9 cellular contexts compared by ENCODE assay signal in the genomic region with DNA sequence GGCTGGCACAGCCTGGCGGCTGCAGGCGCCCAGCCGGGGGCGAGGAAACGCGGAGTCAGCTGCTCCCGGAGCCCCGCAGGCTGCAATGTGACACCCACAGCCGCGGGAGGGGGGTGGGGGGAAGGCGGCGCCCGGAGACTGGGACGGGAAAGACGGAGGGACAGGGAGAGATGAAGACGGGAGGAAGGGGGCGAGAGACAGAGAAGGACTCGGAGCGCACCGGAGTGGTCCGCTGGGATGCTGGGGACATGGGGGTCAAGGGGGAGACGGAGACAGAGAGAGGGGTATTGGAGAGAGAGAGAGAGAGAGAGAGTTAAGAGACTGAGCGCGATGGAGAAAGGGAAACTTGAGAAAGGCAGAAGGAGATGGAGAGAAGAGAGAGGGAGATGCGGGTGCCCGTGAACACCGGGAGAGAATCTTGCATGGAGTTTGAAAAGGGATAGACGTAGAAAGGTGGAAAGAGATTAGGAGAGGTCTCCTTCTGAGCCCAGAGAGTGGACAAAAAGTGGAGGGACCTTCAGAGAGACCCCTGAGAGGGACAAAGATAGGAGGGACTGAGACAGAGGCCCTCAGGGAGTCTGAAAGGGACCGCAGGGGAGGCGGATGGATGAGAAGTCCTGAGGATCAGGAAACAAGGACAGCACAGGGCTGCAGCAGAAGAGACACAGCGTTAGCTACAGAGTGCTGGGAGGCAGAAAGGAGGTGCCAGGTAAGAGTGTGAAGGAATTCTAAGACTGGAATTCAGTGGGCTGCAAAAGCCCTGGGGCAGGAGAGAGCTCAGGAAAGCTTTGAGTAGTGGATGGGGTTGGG. TPM values are rescaled to one million over a fixed set of nuclear protein-coding genes. Genes with fewer than 3 reads are reported as not detected.
DNase-seq lines count a peak whose midpoint lies in the region; ATAC-seq, FAIRE-seq and TF ChIP-seq lines count a peak whose summit lies in the region.
"Had no signal": no experiment of that assay in that cellular context is flagged by ENCODE, and none has a peak within 500 bp of the region (broad histone marks: within the 10 kb centered on the region; RNA-seq: fewer than 3 reads in every experiment).

No MANE protein-coding gene starts in this region.

- in situ Hi-C loops in T47D (cut with HindIII; ENCODE audit: low pct_unique_long_range_greater_than_20kb, low sequenced_read_pairs): no loop called here

- peak overlapping the region; percentile 63 for H3K9ac ChIP-seq in HUES6 (ENCODE audit: low read length)
- no peak overlapping the region for H3K9ac ChIP-seq in keratinocyte (ENCODE audit: control insufficient read depth, extremely low read depth, insufficient read depth, low read length)

- H3K27me3 ChIP-seq in AG04450 (ENCODE audit: control insufficient read depth, insufficient read depth, low read length) (no peaks in the 10 kb centered on the region), HUES6 (ENCODE audit: control insufficient read depth, insufficient read depth, low read length) (peaks cover 30% of the 10 kb centered on the region), keratinocyte (ENCODE audit: control insufficient read depth, extremely low read depth, insufficient read depth, low read length) (peaks cover 38% of the 10 kb centered on the region), stomach (peaks cover 0 to 27% (median 0%) of the 10 kb centered on the region in 3 donors)

- H3K9me3 ChIP-seq in AG04450 (ENCODE audit: control insufficient read depth, insufficient read depth, low read length): no peaks in the 10 kb centered on the region
- H3K9me3 ChIP-seq in HUES6 (ENCODE audit: control insufficient read depth, insufficient read depth, low read depth, low read length): no peaks in the 10 kb centered on the region
- no peaks in the 10 kb centered on the region for H3K9me3 ChIP-seq in keratinocyte (ENCODE audit: control insufficient read depth, low read depth, low read length)
- no peaks in the 10 kb centered on the region for H3K9me3 ChIP-seq in stomach

- CTCF ChIA-PET in AG04450 (lab: Charles Lee): interaction anchor here (1.0 to 1.9 kb wide), 2 partner anchors 13 to 111 kb away, joined by 3 to 15 read pairs; no protein-coding TSS in a partner anchor

- intact Hi-C loops in stomach (cut with DNase I; ENCODE audit: low total_unique reads): no loop called here

- POLR2A ChIA-PET in AG04450 (lab: Yijun Ruan, JAX): interaction anchor here (0.6 kb wide), 1 partner anchor 609 kb away, joined by 3 read pairs; no protein-coding TSS in a partner anchor

- H3K4me3 ChIP-seq in AG04450 (ENCODE audit: low read depth, low read length): peak overlapping the region; percentile 63
- H3K4me3 ChIP-seq in HUES6 (ENCODE audit: low read depth, low read length): peak overlapping the region; percentile 67
- peak overlapping the region in 2 of 3 experiments; percentile 23 to 27 for H3K4me3 ChIP-seq in keratinocyte (ENCODE audit: control insufficient read depth in 2 of 3, extremely low read depth in 1 of 3, insufficient read depth in 2 of 3, low read depth in 1 of 3, low read length in 3 of 3)
- peak overlapping the region; percentile 57 to 72 (median 60) for H3K4me3 ChIP-seq in stomach

- DNase-seq in AG04450 (ENCODE audit: low read depth, low spot score) (no peak), T47D (ENCODE audit: low read depth in 1 of 2, low spot score in 1 of 2) (peak; percentile 43 to 54), keratinocyte (ENCODE audit: low read depth, low spot score) (no peak), stomach (no peak), NCI-H774 (lab: John Stamatoyannopoulos, UW) (no peak)

- WGBS in stomach, 5 donors: 10 to 13% (median 11%) methylated on average over 30 to 31 of the region's 31 CpGs

- peaks cover 40% of the 10 kb centered on the region for H3K36me3 ChIP-seq in HUES6 (ENCODE audit: control insufficient read depth, insufficient read depth, low read length)
- H3K36me3 ChIP-seq in keratinocyte (ENCODE audit: control insufficient read depth in 2 of 2, extremely low read depth in 1 of 2, insufficient read depth in 2 of 2, low read length in 2 of 2): peaks cover 0 to 5% of the 10 kb centered on the region in 2 experiments
- peaks cover 3 to 37% (median 25%) of the 10 kb centered on the region in 4 donors for H3K36me3 ChIP-seq in stomach

- peak; percentile 29 for FAIRE-seq in keratinocyte (lab: Jason Lieb, UNC)
- FAIRE-seq: colon had no signal

- no peaks in the 10 kb centered on the region for H3K79me2 ChIP-seq in keratinocyte (ENCODE audit: control insufficient read depth, insufficient read depth, low read length)

- H3K4me1 ChIP-seq in HUES6 (ENCODE audit: control insufficient read depth, insufficient read depth, low read length) (peaks cover 10% of the 10 kb centered on the region; the same call in 1 of the 2 replicates), keratinocyte (ENCODE audit: control insufficient read depth, extremely low read depth, insufficient read depth, low read length) (peaks cover 3% of the 10 kb centered on the region), stomach (peaks cover 12 to 29% (median 15%) of the 10 kb centered on the region in 4 donors)

- dilution Hi-C loops in keratinocyte (cut with MboI; ENCODE audit: extremely low pct_ligation_motif_present, low sequenced_read_pairs): no loop called here

- TF ChIP-seq POLR2A in stomach (IDR thresholded peaks at IDR 0.05): no peak

- H2AFZ ChIP-seq in keratinocyte (ENCODE audit: control insufficient read depth, low read length): no peak overlapping the region

- H4K20me1 ChIP-seq in keratinocyte (ENCODE audit: control insufficient read depth, extremely low read depth, insufficient read depth, low read length): no peaks in the 10 kb centered on the region

- H3K9me1 ChIP-seq in keratinocyte (ENCODE audit: control insufficient read depth, extremely low read depth, insufficient read depth, low read length): no peaks in the 10 kb centered on the region

- TF ChIP-seq EP300 in stomach (IDR thresholded peaks at IDR 0.05): no peak

- no peak for ATAC-seq in GM21825 (IDR thresholded peaks at IDR 0.05; ENCODE audit: unreplicated experiment)
- no peak for ATAC-seq in GM19324 (IDR thresholded peaks at IDR 0.05; ENCODE audit: low FRiP score, unreplicated experiment)

- no peak overlapping the region for H3K27ac ChIP-seq in AG04450 (ENCODE audit: low read depth, low read length)
- H3K27ac ChIP-seq in HUES6 (ENCODE audit: low read depth, low read length): no peak overlapping the region
- no peak overlapping the region for H3K27ac ChIP-seq in keratinocyte (ENCODE audit: control insufficient read depth, insufficient read depth, low read length)
- peak overlapping the region in 3 of 5 donors; percentile 20 to 65 (median 58) for H3K27ac ChIP-seq in stomach

- peak overlapping the region; percentile 46 for H3K4me2 ChIP-seq in keratinocyte (ENCODE audit: control insufficient read depth, extremely low read depth, insufficient read depth, low read depth, low read length)

- TF ChIP-seq CTCF in AG04450 (IDR thresholded peaks at IDR 0.05; ENCODE audit: low read depth, low read length) (no peak), keratinocyte (optimal IDR thresholded peaks at IDR 0.05 in 1 of 3, IDR thresholded peaks at IDR 0.05 in 1 of 3, conservative IDR thresholded peaks at IDR 0.05 in 1 of 3; ENCODE audit: extremely low read depth in 1 of 3, insufficient read depth in 2 of 3, low read length in 3 of 3) (no peak), stomach (IDR thresholded peaks at IDR 0.05) (no peak)

RNA-seq across cellular contexts. Expression of gene SCN1B, which starts 1.0 kb away (rescaled TPM):
- polyA plus RNA-seq in AG04450 (2011; rRNA removed) (5.7 and 5.8 TPM in 2 replicates), keratinocyte (0.30 to 0.46 TPM (median 0.45 TPM) in 3 replicates), stomach (1 to 10 TPM; 3.7 to 8.6 (median 6.1) TPM)
- polyA minus RNA-seq in AG04450 (2011; rRNA and poly(A)+ RNA removed): 3.0 and 5.1 TPM in 2 replicates
- not detected for polyA plus RNA-seq in keratinocyte (2011; ENCODE audit: low read depth)
- 0.17 and 0.60 TPM in 2 replicates for polyA plus RNA-seq in keratinocyte (2011; cell fraction: cytosol; rRNA removed)
- 0.36 and 0.69 TPM in 2 replicates for polyA plus RNA-seq in keratinocyte (2011; cell fraction: nucleus; rRNA removed)
- polyA plus RNA-seq in keratinocyte (2012; ENCODE audit: low replicate concordance): 0.13 and 0.31 TPM in 2 replicates
- 0.13 to 0.54 TPM in 2 of 3 replicates, not detected in the other for polyA minus RNA-seq in keratinocyte
- polyA minus RNA-seq in keratinocyte (2011; cell fraction: cytosol; rRNA and poly(A)+ RNA removed): not detected
- 0.21 and 0.54 TPM in 2 replicates for polyA minus RNA-seq in keratinocyte (2011; cell fraction: nucleus; rRNA and poly(A)+ RNA removed)
- 10 to 100 TPM in 1 of 5 donors, 1 to 10 TPM in 3, not detected in 1; 1.3 to 36.6 (median 3.5) TPM for total RNA-seq in stomach

RNA-seq across cellular contexts. Expression of gene HPN, which starts 10.2 kb away (rescaled TPM):
- polyA plus RNA-seq in AG04450 (2011; rRNA removed): not detected in 2 replicates
- polyA minus RNA-seq in AG04450 (2011; rRNA and poly(A)+ RNA removed): not detected in 2 replicates
- not detected in 3 replicates for polyA plus RNA-seq in keratinocyte
- polyA plus RNA-seq in keratinocyte (2011; ENCODE audit: low read depth): not detected
- not detected in 2 replicates for polyA plus RNA-seq in keratinocyte (2011; cell fraction: cytosol; rRNA removed)
- polyA plus RNA-seq in keratinocyte (2011; cell fraction: nucleus; rRNA removed): not detected in 2 replicates
- polyA plus RNA-seq in keratinocyte (2012; ENCODE audit: low replicate concordance): not detected in 2 replicates
- polyA minus RNA-seq in keratinocyte: not detected in 3 replicates
- polyA minus RNA-seq in keratinocyte (2011; cell fraction: cytosol; rRNA and poly(A)+ RNA removed): not detected
- not detected in 2 replicates for polyA minus RNA-seq in keratinocyte (2011; cell fraction: nucleus; rRNA and poly(A)+ RNA removed)
- 10 to 100 TPM in 4 of 5 donors, not detected in 1; 14.7 to 45.2 (median 21.9) TPM for total RNA-seq in stomach
- 10 to 100 TPM; 19.2 to 39.4 (median 33.7) TPM for polyA plus RNA-seq in stomach

RNA-seq across cellular contexts. Expression of gene GRAMD1A, which starts 31.2 kb away (rescaled TPM):
- polyA plus RNA-seq in AG04450 (2011; rRNA removed) (53.2 and 57.7 TPM in 2 replicates), keratinocyte (22.1 to 26.8 TPM (median 24.6 TPM) in 3 replicates), stomach (10 to 100 TPM; 29.8 to 52.2 (median 34.4) TPM)
- polyA minus RNA-seq in AG04450 (2011; rRNA and poly(A)+ RNA removed): 61.5 and 72.9 TPM in 2 replicates
- polyA plus RNA-seq in keratinocyte (2011; ENCODE audit: low read depth): 10.2 TPM
- 24.4 and 28.2 TPM in 2 replicates for polyA plus RNA-seq in keratinocyte (2011; cell fraction: cytosol; rRNA removed)
- polyA plus RNA-seq in keratinocyte (2011; cell fraction: nucleus; rRNA removed): 44.1 and 73.3 TPM in 2 replicates
- polyA plus RNA-seq in keratinocyte (2012; ENCODE audit: low replicate concordance): 14.2 and 25.5 TPM in 2 replicates
- 23.0 to 35.5 TPM (median 26.0 TPM) in 3 replicates for polyA minus RNA-seq in keratinocyte
- polyA minus RNA-seq in keratinocyte (2011; cell fraction: cytosol; rRNA and poly(A)+ RNA removed): 21.9 TPM
- polyA minus RNA-seq in keratinocyte (2011; cell fraction: nucleus; rRNA and poly(A)+ RNA removed): 15.7 and 19.5 TPM in 2 replicates
- 10 to 100 TPM; 39.7 to 74.1 (median 48.1) TPM for total RNA-seq in stomach

Comparison
In these comparisons a context has a peak if more than half of its experiments do, and no peak if none do; other contexts are left out.
1. DNase-seq: peak in T47D (2 of 2); none in AG04450 (single experiment), keratinocyte (single experiment), stomach (single experiment) and NCI-H774 (single experiment).
2. H3K27ac ChIP-seq: peak in stomach (3 of 5); none in AG04450 (single experiment), HUES6 (single experiment) and keratinocyte (single experiment).
3. RNA of gene HPN, which starts 10.2 kb away (polyA plus RNA-seq): 19.2 to 39.4 TPM in stomach; not detected in AG04450 and not detected in keratinocyte; every median in the first group is over 10 times any median in the second.
4. Peak in every context shown above with its lines, with median percentiles within 50 percentile points of each other: H3K4me3 ChIP-seq.